9 cellular contexts compared by ENCODE assay signal in the genomic region with DNA sequence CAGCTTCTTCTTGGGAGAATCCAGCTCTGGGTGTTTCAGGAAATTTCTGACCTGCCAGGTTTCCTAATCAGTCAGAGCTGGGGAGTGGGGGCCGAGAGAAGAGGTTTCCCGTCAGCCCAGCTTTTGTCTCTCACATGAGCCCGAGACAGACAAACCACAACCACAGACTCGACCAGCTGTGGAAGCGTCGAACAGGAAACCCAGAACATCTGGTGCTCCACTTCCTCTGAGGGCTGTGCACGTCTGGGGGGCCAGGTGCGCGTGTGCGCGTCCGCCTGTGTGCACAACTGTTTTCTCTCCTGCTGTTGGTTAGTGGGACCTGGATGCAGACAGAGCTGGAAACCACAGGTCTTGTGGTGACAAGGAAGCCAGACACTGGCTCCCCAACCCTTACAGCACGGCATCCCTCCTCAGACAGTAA.
DNase-seq lines count a peak whose midpoint lies in the region; ATAC-seq and TF ChIP-seq lines count a peak whose summit lies in the region.
"Had no signal": no experiment of that assay in that cellular context is flagged by ENCODE, and none has a peak within 500 bp of the region (broad histone marks: within the 10 kb centered on the region; RNA-seq: fewer than 3 reads in every experiment).

No MANE protein-coding gene starts in this region.

- no peaks in the 10 kb centered on the region for H3K27me3 ChIP-seq in ovary
- 0 out of 2 replicates have a peak, but pooled peaks cover 3% of the 10 kb centered on the region for H3K27me3 ChIP-seq in GM23248 (replicated peaks; ENCODE audit: insufficient read depth)

- no peak for TF ChIP-seq POLR2A in ovary (IDR thresholded peaks at IDR 0.05)

- DNase-seq in GM10266 (ENCODE audit: extremely low spot score): peak; percentile 73
- DNase-seq in NCI-H2171 (lab: John Stamatoyannopoulos, UW): peak; percentile 43
- peak; percentile 49 for DNase-seq in activated T-cell treated with anti-CD3 and anti-CD28 coated beads for 4 hours
- peak; percentile 64 for DNase-seq in pons (ENCODE audit: low spot score)
- DNase-seq in ovary: no peak
- DNase-seq in GM23248: no peak
- no peak for DNase-seq in NCI-H446 treated with DMSO at 0.1 percent for 48 hours (lab: John Stamatoyannopoulos, UW)

- H3K9ac ChIP-seq in GM23248: no peak overlapping the region

- no peak for TF ChIP-seq EP300 in ovary (IDR thresholded peaks at IDR 0.05)

- H3K4me3 ChIP-seq in ovary (no peak overlapping the region), GM23248 (no peak overlapping the region)
- H3K4me3 ChIP-seq: skin epidermis had no signal

- H3K9me2 ChIP-seq in GM23248 (ENCODE audit: insufficient read depth): no peaks in the 10 kb centered on the region

- no peak overlapping the region for H3K4me2 ChIP-seq in GM23248 (ENCODE audit: unreplicated experiment)

- H2AFZ ChIP-seq in GM23248: no peak overlapping the region

- H3K4me1 ChIP-seq in ovary (ENCODE audit: insufficient read depth): no peaks in the 10 kb centered on the region
- H3K4me1 ChIP-seq in GM23248 (ENCODE audit: insufficient read depth): peaks cover 6% of the 10 kb centered on the region; the same call in 1 of the 2 replicates

- intact Hi-C loops in ovary (cut with DNase I): no loop called here

- in situ Hi-C loops in GM23248 (cut with MboI): no loop called here

- H3K36me3 ChIP-seq in ovary (no peaks in the 10 kb centered on the region), GM23248 (ENCODE audit: low read depth) (no peaks in the 10 kb centered on the region)

- no peaks in the 10 kb centered on the region for H4K20me1 ChIP-seq in GM23248 (ENCODE audit: insufficient read depth)

- TF ChIP-seq CTCF in GM10266 (IDR thresholded peaks at IDR 0.05; ENCODE audit: control insufficient read depth, insufficient read depth, low read depth, missing control alignments): no peak
- TF ChIP-seq CTCF in ovary (IDR thresholded peaks at IDR 0.05): no peak

- H3K79me2 ChIP-seq in GM23248 (ENCODE audit: insufficient read depth): no peaks in the 10 kb centered on the region

- 25 to 45% (median 28%) methylated on average over 13 of the region's 13 CpGs for WGBS in ovary, 3 donors
- WGBS in GM23248 (ENCODE audit: low coverage in 1 of 2, low lambda C conversion rate in 2 of 2, missing lambda C conversion rate in 2 of 2), 2 experiments: 46 to 48% methylated on average over 13 of the region's 13 CpGs

- ATAC-seq in GM21825 (IDR thresholded peaks at IDR 0.05; ENCODE audit: unreplicated experiment): peak; percentile 65

- H3K9me3 ChIP-seq in ovary: no peaks in the 10 kb centered on the region
- H3K9me3 ChIP-seq in GM23248 (ENCODE audit: low read depth): no peaks in the 10 kb centered on the region

- H3K27ac ChIP-seq in ovary (no peak overlapping the region), GM23248 (no peak overlapping the region)

- no peaks in the 10 kb centered on the region for H3F3A ChIP-seq in GM23248 (ENCODE audit: insufficient read depth)

Comparison
In these comparisons a context has a peak if more than half of its experiments do, and no peak if none do; other contexts are left out.
1. DNase-seq: peak in GM10266 (single experiment), NCI-H2171 (single experiment), activated T-cell treated with anti-CD3 and anti-CD28 coated beads for 4 hours (single experiment) and pons (single experiment); none in ovary (0 of 5), GM23248 (single experiment) and NCI-H446 treated with DMSO at 0.1 percent for 48 hours (single experiment).